In genomic region chr7:86643478-86644281, GRCh38 we compare ENCODE assay signal across 11 cellular contexts. TPM values are rescaled to one million over a fixed set of nuclear protein-coding genes. Genes with fewer than 3 reads are reported as not detected.
DNase-seq lines count a peak whose midpoint lies in the region; ATAC-seq and TF ChIP-seq lines count a peak whose summit lies in the region.
"Had no signal": no experiment of that assay in that cellular context is flagged by ENCODE, and none has a peak within 500 bp of the region (broad histone marks: within the 10 kb centered on the region; RNA-seq: fewer than 3 reads in every experiment).

Gene GRM3 (plus strand): TSS chr7:86643909. CDS start chr7:86765146, 121,237 bp downstream.

- H3K9me3 ChIP-seq in Panc1 (ENCODE audit: control insufficient read depth, insufficient read depth, low read depth, low read length) (no peaks in the 10 kb centered on the region), left ventricle myocardium inferior (replicated peaks) (no peaks in the 10 kb centered on the region), parathyroid adenoma (ENCODE audit: control insufficient read depth, low read length) (no peaks in the 10 kb centered on the region)

- TF ChIP-seq CTCF in Panc1 (IDR thresholded peaks at IDR 0.05) (no peak), left ventricle myocardium inferior (IDR thresholded peaks at IDR 0.05; ENCODE audit: borderline replicate concordance) (no peak), parathyroid adenoma (IDR thresholded peaks at IDR 0.05) (no peak)

- DNase-seq in G401 (ENCODE audit: low spot score) (peak; percentile 44), Panc1 (ENCODE audit: low read depth, low spot score) (no peak), left ventricle myocardium inferior (peak; percentile 24), NCI-H1417 treated with DMSO at 0.1 percent for 48 hours (lab: John Stamatoyannopoulos, UW) (no peak)
- DNase-seq in stimulated activated CD8-positive, alpha-beta memory T cell treated with anti-CD3 and anti-CD28 coated beads, Interleukin-4, amount 100 ng/mL, for 48 hours: no peak
- DNase-seq: activated T-cell treated with anti-CD3 and anti-CD28 coated beads, Interleukin-2, amount 50 U/mL, for 1 hour had no signal

- ATAC-seq in Panc1 (no peak; the same call in 1 of the 2 replicates), GM19395 (IDR thresholded peaks at IDR 0.05; ENCODE audit: unreplicated experiment) (no peak), GM21576 (IDR thresholded peaks at IDR 0.05; ENCODE audit: unreplicated experiment) (no peak)

- H3K4me2 ChIP-seq in parathyroid adenoma (ENCODE audit: low read length): peak within 1 kb of the TSS; percentile 52

- CTCF ChIA-PET in Panc1 (lab: Charles Lee): no interaction called here

- BruUV-seq in Panc1 (replicated peaks; lab: Mats Ljungman, UMichigan): no TSS peak

- in situ Hi-C loops in G401 (cut with HindIII; ENCODE audit: low sequenced_read_pairs) (no loop called here), Panc1 (cut with HindIII; ENCODE audit: low pct_unique_long_range_greater_than_20kb, low sequenced_read_pairs) (no loop called here)

- H3K27ac ChIP-seq in Panc1 (ENCODE audit: low read length): no peak within 1 kb of the TSS
- no peak within 1 kb of the TSS for H3K27ac ChIP-seq in left ventricle myocardium inferior (replicated peaks)
- no peak within 1 kb of the TSS for H3K27ac ChIP-seq in parathyroid adenoma

- H3K27me3 ChIP-seq in Panc1 (ENCODE audit: control insufficient read depth, insufficient read depth, low read length) (peaks cover 2% of the 10 kb centered on the region; the same call in 1 of the 2 replicates), left ventricle myocardium inferior (ENCODE audit: low read depth) (peaks cover 66% of the 10 kb centered on the region), parathyroid adenoma (ENCODE audit: control insufficient read depth, insufficient read depth, low read length) (no peaks in the 10 kb centered on the region)

- H3K4me1 ChIP-seq in Panc1 (ENCODE audit: control insufficient read depth, insufficient read depth, low read length) (no peaks in the 10 kb centered on the region), left ventricle myocardium inferior (peaks cover 21% of the 10 kb centered on the region), parathyroid adenoma (no peaks in the 10 kb centered on the region)

- POLR2A ChIA-PET in Panc1 (lab: Charles Lee): no interaction called here

- H3K36me3 ChIP-seq in Panc1 (ENCODE audit: control insufficient read depth, insufficient read depth, low read length): no peaks in the 10 kb centered on the region
- no peaks in the 10 kb centered on the region for H3K36me3 ChIP-seq in left ventricle myocardium inferior
- no peaks in the 10 kb centered on the region for H3K36me3 ChIP-seq in parathyroid adenoma (ENCODE audit: control insufficient read depth, insufficient read depth, low read length)

- peak within 1 kb of the TSS; percentile 11 to 14; a peak in 3 of 4 replicates for H3K4me3 ChIP-seq in Panc1 (ENCODE audit: low read depth in 2 of 2, low read length in 2 of 2)
- H3K4me3 ChIP-seq in left ventricle myocardium inferior: peak within 1 kb of the TSS; percentile 52
- peak within 1 kb of the TSS; percentile 18 for H3K4me3 ChIP-seq in parathyroid adenoma (ENCODE audit: low read depth, low read length)

- H2AFZ ChIP-seq in parathyroid adenoma: peak within 1 kb of the TSS; percentile 61

- intact Hi-C loops in Panc1 (cut with micrococcal nuclease; ENCODE audit: unreplicated experiment): no loop called here
- intact Hi-C loops in left ventricle myocardium inferior (cut with micrococcal nuclease): no loop called here

- H3K79me2 ChIP-seq in parathyroid adenoma: no peaks in the 10 kb centered on the region

- H3K9ac ChIP-seq in parathyroid adenoma: no peak within 1 kb of the TSS

RNA-seq across cellular contexts. Expression of gene GRM3, which starts in this region (rescaled TPM):
- not detected in 2 replicates for total RNA-seq in G401 (2014; rRNA removed; shearing (Covaris generic))
- total RNA-seq in Panc1 (2021; ENCODE audit: unreplicated experiment) (not detected), left ventricle myocardium inferior (not detected)
- polyA plus RNA-seq in Panc1 (2012; ENCODE audit: insufficient read length): not detected
- total RNA-seq: OCI-LY7 had no signal
- polyA plus RNA-seq: liver had no signal

Comparison
In these comparisons a context has a peak if more than half of its experiments do, and no peak if none do; other contexts are left out.
1. Peak in DNase-seq in G401; RNA of the gene not detected or under 1 TPM.
2. Peak in DNase-seq and H3K4me3 ChIP-seq in left ventricle myocardium inferior; RNA of the gene not detected or under 1 TPM.